ENCODE assay signal across 20 cellular contexts in genomic region chr17:33200116-33200515, GRCh38.
DNase-seq lines count a peak whose midpoint lies in the region; ATAC-seq, FAIRE-seq and TF ChIP-seq lines count a peak whose summit lies in the region.
"Had no signal": no experiment of that assay in that cellular context is flagged by ENCODE, and none has a peak within 500 bp of the region (broad histone marks: within the 10 kb centered on the region; RNA-seq: fewer than 3 reads in every experiment).

No MANE protein-coding gene starts in this region.

- DNase-seq in GM23248, result peak; percentile 25
- peak; percentile 15 for DNase-seq in RKO (ENCODE audit: low spot score)
- peak; percentile 57 for DNase-seq in glomerular visceral epithelial cell (ENCODE audit: extremely low spot score)
- peak; percentile 19 to 42 for DNase-seq in thyroid gland
- DNase-seq in GM12891 (ENCODE audit: insufficient read length, low spot score), result no peak
- no peak for DNase-seq in stimulated activated naive CD8-positive, alpha-beta T cell treated with anti-CD3 and anti-CD28 coated beads, Interleukin-15, amount 100 ng/mL, for 72 hours
- no peak for DNase-seq in upper lobe of left lung
- DNase-seq: activated CD4-positive, CD25-positive, alpha-beta regulatory T cell treated with anti-CD3 and anti-CD28 coated beads, Interleukin-2, amount 50 U/mL, for 72 hours; activated CD8-positive, alpha-beta memory T cell treated with anti-CD3 and anti-CD28 coated beads, Interleukin-2, amount 10 ng/mL, durations not matched to agents 7 days and 5 days; activated effector memory CD4-positive, alpha-beta T cell treated with Interleukin-2 at 50 U/mL for 16 hours; DMS53; head of caudate nucleus; NCI-H1105 treated with DMSO at 0.1 percent for 48 hours; NCI-H2171 treated with DMSO at 0.1 percent for 48 hours; right cardiac atrium had no signal

- H3K27ac ChIP-seq in GM23248 (no peak overlapping the region), thyroid gland (no peak overlapping the region), upper lobe of left lung (no peak overlapping the region)
- H3K27ac ChIP-seq: BLaER1 treated with 17β-estradiol and CSF1 and Interleukin-3, amounts not matched to agents 10 nM and 100 nM; neural progenitor cell; suprapubic skin had no signal

- ATAC-seq in stimulated activated naive CD8-positive, alpha-beta T cell treated with anti-CD3 and anti-CD28 coated beads, Interleukin-15, amount 100 ng/mL, for 72 hours, result no peak
- ATAC-seq in upper lobe of left lung (ENCODE audit: low FRiP score in 2 of 2), result no peak
- ATAC-seq: activated CD8-positive, alpha-beta memory T cell treated with anti-CD3 and anti-CD28 coated beads, Interleukin-2, amount 10 ng/mL, durations not matched to agents 7 days and 5 days; right cardiac atrium had no signal

- in situ Hi-C loops in GM23248 (cut with MboI), result no loop called here

- WGBS in GM23248 (ENCODE audit: low coverage in 1 of 2, low lambda C conversion rate in 2 of 2, missing lambda C conversion rate in 2 of 2), 2 experiments, result 1% methylated on average over 7 of the region's 7 CpGs
- WGBS in thyroid gland, 2 donors, result 44 to 47% methylated on average over 7 of the region's 7 CpGs
- WGBS in upper lobe of left lung, 2 donors, result 59 to 64% methylated on average over 7 of the region's 7 CpGs

- H3K4me3 ChIP-seq in GM23248 (no peak overlapping the region), thyroid gland (replicated peaks in 1 of 3) (no peak overlapping the region), upper lobe of left lung (no peak overlapping the region)
- H3K4me3 ChIP-seq: BLaER1 treated with 17β-estradiol and CSF1 and Interleukin-3, amounts not matched to agents 10 nM and 100 nM; K562; neural progenitor cell; suprapubic skin had no signal

- H3K4me1 Mint-ChIP-seq in stimulated activated naive CD8-positive, alpha-beta T cell treated with anti-CD3 and anti-CD28 coated beads, Interleukin-15, amount 100 ng/mL, for 72 hours, result no peaks in the 10 kb centered on the region
- H3K4me1 Mint-ChIP-seq: activated CD8-positive, alpha-beta memory T cell treated with anti-CD3 and anti-CD28 coated beads, Interleukin-2, amount 10 ng/mL, durations not matched to agents 7 days and 5 days had no signal

- no peaks in the 10 kb centered on the region for H3K9me3 Mint-ChIP-seq in stimulated activated naive CD8-positive, alpha-beta T cell treated with anti-CD3 and anti-CD28 coated beads, Interleukin-15, amount 100 ng/mL, for 72 hours
- H3K9me3 Mint-ChIP-seq: neural progenitor cell had no signal

- H3F3A ChIP-seq in GM23248 (ENCODE audit: insufficient read depth), result no peaks in the 10 kb centered on the region

- H3K36me3 ChIP-seq in GM23248 (ENCODE audit: low read depth) (no peaks in the 10 kb centered on the region), thyroid gland (no peaks in the 10 kb centered on the region), upper lobe of left lung (no peaks in the 10 kb centered on the region)
- H3K36me3 ChIP-seq: BLaER1 treated with 17β-estradiol and CSF1 and Interleukin-3, amounts not matched to agents 10 nM and 100 nM; neural progenitor cell; suprapubic skin had no signal

- TF ChIP-seq POLR2A in thyroid gland (IDR thresholded peaks at IDR 0.05), result no peak
- TF ChIP-seq POLR2A in GM12891 (IDR thresholded peaks at IDR 0.05; ENCODE audit: low read depth, low read length), result no peak
- TF ChIP-seq POLR2A in upper lobe of left lung (IDR thresholded peaks at IDR 0.05), result no peak

- H3K27me3 ChIP-seq in GM23248 (replicated peaks; ENCODE audit: insufficient read depth) (no peaks in the 10 kb centered on the region; the same call in 1 of the 2 replicates), thyroid gland (no peaks in the 10 kb centered on the region), upper lobe of left lung (no peaks in the 10 kb centered on the region)
- H3K27me3 ChIP-seq: BLaER1 treated with 17β-estradiol and CSF1 and Interleukin-3, amounts not matched to agents 10 nM and 100 nM had no signal

- no peaks in the 10 kb centered on the region for H3K4me1 ChIP-seq in GM23248 (ENCODE audit: insufficient read depth)
- H3K4me1 ChIP-seq in thyroid gland, result peaks cover 0 to 7% of the 10 kb centered on the region in 2 donors
- H3K4me1 ChIP-seq in upper lobe of left lung, result no peaks in the 10 kb centered on the region
- H3K4me1 ChIP-seq: neural progenitor cell, suprapubic skin had no signal

- no peak for FAIRE-seq in GM12891 (lab: Jason Lieb, UNC)
- FAIRE-seq: endothelial cell of umbilical vein, K562 had no signal

- H3K9me3 ChIP-seq in GM23248 (ENCODE audit: low read depth), result no peaks in the 10 kb centered on the region
- no peaks in the 10 kb centered on the region for H3K9me3 ChIP-seq in thyroid gland
- H3K9me3 ChIP-seq in upper lobe of left lung, result no peaks in the 10 kb centered on the region
- H3K9me3 ChIP-seq: BLaER1 treated with 17β-estradiol and CSF1 and Interleukin-3, amounts not matched to agents 10 nM and 100 nM; suprapubic skin had no signal

- H3K9ac ChIP-seq in GM23248, result no peak overlapping the region
- H3K9ac ChIP-seq: BLaER1 treated with 17β-estradiol and CSF1 and Interleukin-3, amounts not matched to agents 10 nM and 100 nM; neural progenitor cell had no signal

- no peak overlapping the region for H3K4me2 ChIP-seq in GM23248 (ENCODE audit: unreplicated experiment)
- H3K4me2 ChIP-seq: BLaER1 treated with 17β-estradiol and CSF1 and Interleukin-3, amounts not matched to agents 10 nM and 100 nM; neural progenitor cell had no signal

- H3K9me2 ChIP-seq in GM23248 (ENCODE audit: insufficient read depth), result no peaks in the 10 kb centered on the region

- H2AFZ ChIP-seq in GM23248, result no peak overlapping the region
- H2AFZ ChIP-seq: neural progenitor cell had no signal

- H3K4me3 Mint-ChIP-seq in stimulated activated naive CD8-positive, alpha-beta T cell treated with anti-CD3 and anti-CD28 coated beads, Interleukin-15, amount 100 ng/mL, for 72 hours, result no peak overlapping the region
- H3K4me3 Mint-ChIP-seq: activated CD8-positive, alpha-beta memory T cell treated with anti-CD3 and anti-CD28 coated beads, Interleukin-2, amount 10 ng/mL, durations not matched to agents 7 days and 5 days; neural progenitor cell had no signal

- TF ChIP-seq CTCF in thyroid gland (IDR thresholded peaks at IDR 0.05) (no peak), upper lobe of left lung (IDR thresholded peaks at IDR 0.05) (no peak)

- no peaks in the 10 kb centered on the region for H4K20me1 ChIP-seq in GM23248 (ENCODE audit: insufficient read depth)
- H4K20me1 ChIP-seq: BLaER1 treated with 17β-estradiol and CSF1 and Interleukin-3, amounts not matched to agents 10 nM and 100 nM had no signal

- no peak for TF ChIP-seq EP300 in upper lobe of left lung (IDR thresholded peaks at IDR 0.05)

- intact Hi-C loops in thyroid gland (cut with DNase I), result no loop called here

- H3K27me3 Mint-ChIP-seq in stimulated activated naive CD8-positive, alpha-beta T cell treated with anti-CD3 and anti-CD28 coated beads, Interleukin-15, amount 100 ng/mL, for 72 hours, result no peaks in the 10 kb centered on the region
- H3K27me3 Mint-ChIP-seq: activated CD8-positive, alpha-beta memory T cell treated with anti-CD3 and anti-CD28 coated beads, Interleukin-2, amount 10 ng/mL, durations not matched to agents 7 days and 5 days had no signal

- H3K79me2 ChIP-seq in GM23248 (ENCODE audit: insufficient read depth), result no peaks in the 10 kb centered on the region

- H3K27ac Mint-ChIP-seq in stimulated activated naive CD8-positive, alpha-beta T cell treated with anti-CD3 and anti-CD28 coated beads, Interleukin-15, amount 100 ng/mL, for 72 hours, result no peak overlapping the region
- H3K27ac Mint-ChIP-seq: activated CD8-positive, alpha-beta memory T cell treated with anti-CD3 and anti-CD28 coated beads, Interleukin-2, amount 10 ng/mL, durations not matched to agents 7 days and 5 days; neural progenitor cell had no signal

TF ChIP-seq in GM12891, 5 proteins besides CTCF, POLR2A, EP300 and RAD21:
- no peak for TF ChIP-seq POU2F2 (IDR thresholded peaks at IDR 0.05; ENCODE audit: low read depth, low read length)
- TF ChIP-seq PAX5 (IDR thresholded peaks at IDR 0.05; ENCODE audit: insufficient read depth, low read length, severe bottlenecking), result no peak
- TF ChIP-seq POLR2AphosphoS5 (IDR thresholded peaks at IDR 0.05; ENCODE audit: low read depth, low read length), result no peak
- no peak for TF ChIP-seq SPI1 (IDR thresholded peaks at IDR 0.05; ENCODE audit: low read depth, low read length)
- TF ChIP-seq TAF1 (IDR thresholded peaks at IDR 0.05; ENCODE audit: low read depth, low read length), result no peak

Comparison
In these comparisons a context has a peak if more than half of its experiments do, and no peak if none do; other contexts are left out.
1. DNase-seq: peak in GM23248 (single experiment), RKO (single experiment), glomerular visceral epithelial cell (single experiment) and thyroid gland (2 of 2); none in GM12891 (single experiment), stimulated activated naive CD8-positive, alpha-beta T cell treated with anti-CD3 and anti-CD28 coated beads, Interleukin-15, amount 100 ng/mL, for 72 hours (0 of 2) and upper lobe of left lung (0 of 2).